In the genomic region with DNA sequence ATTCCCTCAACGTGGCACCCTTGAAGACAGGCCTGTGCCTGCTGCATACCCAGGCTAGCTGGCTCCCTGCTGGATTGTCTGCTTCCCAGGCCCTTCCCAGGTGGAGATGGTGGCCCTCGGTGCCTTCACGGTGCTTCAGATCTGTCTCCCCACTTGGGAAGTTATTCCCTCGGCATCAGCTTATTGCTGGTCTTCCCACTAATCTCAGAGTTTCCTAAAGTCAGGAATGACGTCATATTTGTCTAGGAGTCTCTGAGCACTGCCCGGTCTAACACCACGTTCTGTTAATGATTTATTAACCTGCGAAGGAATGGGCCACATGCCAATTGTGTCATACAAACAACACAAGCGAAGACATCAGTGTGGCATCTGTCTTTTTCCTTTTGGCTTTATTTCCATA, we compare ENCODE assay signal across 15 cellular contexts.
DNase-seq lines count a peak whose midpoint lies in the region; ATAC-seq and TF ChIP-seq lines count a peak whose summit lies in the region.
"Had no signal": no experiment of that assay in that cellular context is flagged by ENCODE, and none has a peak within 500 bp of the region (broad histone marks: within the 10 kb centered on the region; RNA-seq: fewer than 3 reads in every experiment).

No MANE protein-coding gene starts in this region.

- POLR2A ChIA-PET in A673 (lab: Charles Lee; ENCODE audit: low non-redundant PET) = no interaction called here

- CTCF ChIA-PET in A673 (lab: Charles Lee) = no interaction called here

- H2AFZ ChIP-seq in fibroblast of lung (ENCODE audit: low read length) = no peak overlapping the region

- H3K9me3 ChIP-seq in A673 (ENCODE audit: low read depth, low read length, poor library complexity, severe bottlenecking) (no peaks in the 10 kb centered on the region), fibroblast of lung (ENCODE audit: control insufficient read depth, insufficient read depth, low read depth, low read length) (no peaks in the 10 kb centered on the region), WERI-Rb-1 (ENCODE audit: severe bottlenecking) (no peaks in the 10 kb centered on the region)
- H3K9me3 ChIP-seq: tibial nerve had no signal

- H3K27ac ChIP-seq in A673 (ENCODE audit: low read depth, low read length, poor library complexity, severe bottlenecking) (peak overlapping the region; percentile 47), fibroblast of lung (ENCODE audit: insufficient read depth, low read length) (no peak overlapping the region), WERI-Rb-1 (no peak overlapping the region)

- H3K4me1 ChIP-seq in A673 (ENCODE audit: insufficient read depth, low read length, poor library complexity, severe bottlenecking) (peaks cover 48% of the 10 kb centered on the region), fibroblast of lung (ENCODE audit: control insufficient read depth, extremely low read depth, insufficient read depth, low read length) (no peaks in the 10 kb centered on the region)

- TF ChIP-seq CTCF in A673 (conservative IDR thresholded peaks at IDR 0.05; ENCODE audit: low read depth, low read length) (no peak), fibroblast of lung (conservative IDR thresholded peaks at IDR 0.05 in 1 of 2, IDR thresholded peaks at IDR 0.05 in 1 of 2; ENCODE audit: low read depth in 1 of 2, low read length in 2 of 2) (no peak), WERI-Rb-1 (IDR thresholded peaks at IDR 0.05; ENCODE audit: low read depth, low read length) (no peak)

- H3K9ac ChIP-seq in fibroblast of lung (ENCODE audit: insufficient read depth, low read length) = no peak overlapping the region

- intact Hi-C loops in A673 (cut with micrococcal nuclease; ENCODE audit: unreplicated experiment) = no loop called here

- H3K4me3 ChIP-seq in A673 (ENCODE audit: low read depth, low read length, poor library complexity, severe bottlenecking) (no peak overlapping the region), fibroblast of lung (replicated peaks in 1 of 4; ENCODE audit: control extremely low read depth in 1 of 4, insufficient read depth in 1 of 4, low read depth in 3 of 4, low read length in 4 of 4) (no peak overlapping the region), WERI-Rb-1 (ENCODE audit: low read depth, low read length) (no peak overlapping the region)
- H3K4me3 ChIP-seq: tibial nerve had no signal

- no peak overlapping the region for H3K4me2 ChIP-seq in fibroblast of lung (ENCODE audit: extremely low read depth, insufficient read depth, low read length)

- H4K20me1 ChIP-seq in fibroblast of lung (ENCODE audit: control insufficient read depth, extremely low read depth, insufficient read depth, low read length) = no peaks in the 10 kb centered on the region

- no peak for DNase-seq in A673 (ENCODE audit: low spot score)
- peak; percentile 9 for DNase-seq in NCI-H2171 (lab: John Stamatoyannopoulos, UW)
- DNase-seq in fibroblast of lung (ENCODE audit: low read depth in 2 of 2) = peak; percentile 10 to 33
- peak; percentile 88 for DNase-seq in mucosa of gallbladder (ENCODE audit: low spot score)
- no peak for DNase-seq in stimulated activated CD4-positive, alpha-beta T cell treated with anti-CD3 and anti-CD28 coated beads, Interleukin-2, amount 100 ng/mL, for 48 hours
- no peak for DNase-seq in activated CD4-positive, CD25-positive, alpha-beta regulatory T cell treated with anti-CD3 and anti-CD28 coated beads, Interleukin-2, amount 50 U/mL, for 72 hours
- no peak for DNase-seq in WERI-Rb-1
- DNase-seq: activated naive CD8-positive, alpha-beta T cell treated with anti-CD3 and anti-CD28 coated beads, Interleukin-2, amount 10 ng/mL, durations not matched to agents 7 days and 5 days; glutamatergic neuron; HFFc6; KBM-7; retina; RPMI8226 had no signal

- ATAC-seq in HG03175 (IDR thresholded peaks at IDR 0.05; ENCODE audit: unreplicated experiment) = no peak

- no peaks in the 10 kb centered on the region for H3K27me3 ChIP-seq in A673 (replicated peaks; ENCODE audit: insufficient read depth, low read depth, low read length, poor library complexity)
- H3K27me3 ChIP-seq in fibroblast of lung (ENCODE audit: control insufficient read depth, insufficient read depth, low read length) = no peaks in the 10 kb centered on the region
- no peaks in the 10 kb centered on the region for H3K27me3 ChIP-seq in WERI-Rb-1 (ENCODE audit: insufficient read depth, low read depth, severe bottlenecking)
- H3K27me3 ChIP-seq: tibial nerve had no signal

- H3K79me2 ChIP-seq in fibroblast of lung (ENCODE audit: control insufficient read depth, insufficient read depth, low read length) = no peaks in the 10 kb centered on the region

- no peaks in the 10 kb centered on the region for H3K36me3 ChIP-seq in A673 (ENCODE audit: insufficient read depth, low read length, poor library complexity, severe bottlenecking)
- H3K36me3 ChIP-seq in fibroblast of lung (ENCODE audit: control insufficient read depth, insufficient read depth, low read length) = no peaks in the 10 kb centered on the region
- H3K36me3 ChIP-seq in WERI-Rb-1 = no peaks in the 10 kb centered on the region
- H3K36me3 ChIP-seq: tibial nerve had no signal

- BruUV-seq in A673 (replicated peaks; lab: Mats Ljungman, UMichigan) = no TSS peak

Comparison
In these comparisons a context has a peak if more than half of its experiments do, and no peak if none do; other contexts are left out.
1. DNase-seq: peak in NCI-H2171 (single experiment), fibroblast of lung (2 of 2) and mucosa of gallbladder (single experiment); none in A673 (single experiment), stimulated activated CD4-positive, alpha-beta T cell treated with anti-CD3 and anti-CD28 coated beads, Interleukin-2, amount 100 ng/mL, for 48 hours (0 of 2), activated CD4-positive, CD25-positive, alpha-beta regulatory T cell treated with anti-CD3 and anti-CD28 coated beads, Interleukin-2, amount 50 U/mL, for 72 hours (single experiment) and WERI-Rb-1 (single experiment).